9 cellular contexts compared by ENCODE assay signal in the genomic region with DNA sequence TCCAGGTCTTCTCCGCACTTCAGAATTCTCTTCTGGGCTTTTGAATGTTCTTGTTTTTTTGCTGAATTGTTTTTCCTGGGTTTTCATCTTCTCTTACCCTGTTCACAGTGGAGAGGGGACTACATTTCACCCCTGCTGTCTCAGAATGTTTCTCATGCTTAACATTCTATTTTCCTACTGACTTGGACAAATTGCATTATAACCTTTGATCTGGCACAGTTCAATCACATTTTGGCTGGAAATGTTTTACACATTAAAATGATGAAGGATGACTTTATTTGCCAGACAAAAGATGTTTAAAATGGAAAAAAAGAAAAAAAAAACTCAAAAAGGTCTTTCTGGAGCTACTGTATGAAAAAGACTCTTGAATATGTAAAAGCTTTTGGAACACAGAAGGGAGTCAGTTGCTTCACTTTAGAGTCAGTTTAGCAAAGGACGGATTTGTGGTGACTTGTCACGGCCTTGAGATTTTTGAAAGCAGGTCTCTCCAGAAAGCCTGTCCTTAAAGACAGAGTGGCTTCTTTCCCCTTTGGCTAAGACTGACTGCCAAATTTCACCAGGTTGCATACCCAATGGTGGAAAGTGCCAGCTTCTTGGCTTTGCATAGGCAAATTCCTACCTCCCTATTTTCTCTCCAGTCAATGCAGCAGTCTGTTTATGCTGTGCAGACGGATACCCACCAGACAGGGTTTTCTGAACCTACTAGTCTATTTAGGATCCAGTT.
A peak's percentile ranks its signal among the peaks of the same experiment; 100 is the strongest.
DNase-seq lines count a peak whose midpoint lies in the region; TF ChIP-seq lines count a peak whose summit lies in the region.
"Had no signal": no experiment of that assay in that cellular context is flagged by ENCODE, and none has a peak within 500 bp of the region (broad histone marks: within the 10 kb centered on the region; RNA-seq: fewer than 3 reads in every experiment).

No MANE protein-coding gene starts in this region.

- peak overlapping the region in 4 of 5 donors; percentile 42 to 80 (median 79) for H3K27ac ChIP-seq in stomach
- H3K27ac ChIP-seq: WERI-Rb-1 had no signal

- peak; percentile 48 for DNase-seq in NCI-H2029 treated with DMSO at 0.1 percent for 48 hours (lab: John Stamatoyannopoulos, UW)
- no peak for DNase-seq in NCI-H2029 (lab: John Stamatoyannopoulos, UW)
- DNase-seq in activated T-helper 1 cell treated with anti-CD3 and anti-CD28 coated beads, Interleukin-12 subunit alpha, Interleukin-12 subunit beta, Interleukin-2, Interleukin-4 antibody, amounts not matched to agents 30 ng/mL and 10 ng/mL and 1 ng/mL, durations not matched to agents 14 hours and 24 hours and 36 hours (ENCODE audit: low spot score), result no peak
- DNase-seq in kidney glomerular epithelial cell (lab: John Stamatoyannopoulos, UW), result peak; percentile 44
- DNase-seq in stomach, result no peak
- no peak for DNase-seq in NOMO-1 treated with DMSO at 0.1 percent for 48 hours (lab: John Stamatoyannopoulos, UW; ENCODE audit: unreplicated experiment)
- no peak for DNase-seq in OCI-M1 (lab: John Stamatoyannopoulos, UW)
- no peak for DNase-seq in NCI-H82 treated with DMSO at 0.1 percent for 48 hours (lab: John Stamatoyannopoulos, UW; ENCODE audit: unreplicated experiment)
- DNase-seq: WERI-Rb-1 had no signal

- H3K4me1 Mint-ChIP-seq in activated T-helper 1 cell treated with anti-CD3 and anti-CD28 coated beads, Interleukin-12 subunit alpha, Interleukin-12 subunit beta, Interleukin-2, Interleukin-4 antibody, amounts not matched to agents 30 ng/mL and 10 ng/mL and 1 ng/mL, durations not matched to agents 14 hours and 24 hours and 36 hours (ENCODE audit: low read depth), result peaks cover 64% of the 10 kb centered on the region

- peaks cover 2% of the 10 kb centered on the region for H3K27me3 Mint-ChIP-seq in activated T-helper 1 cell treated with anti-CD3 and anti-CD28 coated beads, Interleukin-12 subunit alpha, Interleukin-12 subunit beta, Interleukin-2, Interleukin-4 antibody, amounts not matched to agents 30 ng/mL and 10 ng/mL and 1 ng/mL, durations not matched to agents 14 hours and 24 hours and 36 hours (ENCODE audit: insufficient read depth)

- intact Hi-C loops in activated T-helper 1 cell treated with anti-CD3 and anti-CD28 coated beads, Interleukin-12 subunit alpha, Interleukin-12 subunit beta, Interleukin-2, Interleukin-4 antibody, amounts not matched to agents 30 ng/mL and 10 ng/mL and 1 ng/mL, durations not matched to agents 14 hours and 24 hours and 36 hours (cut with micrococcal nuclease), result loop anchor here (2.0 kb wide), 1 partner anchor 171 kb away; no protein-coding TSS in a partner anchor
- intact Hi-C loops in stomach (cut with DNase I; ENCODE audit: low total_unique reads), result no loop called here

- peaks cover 7% of the 10 kb centered on the region for H3K9me3 Mint-ChIP-seq in activated T-helper 1 cell treated with anti-CD3 and anti-CD28 coated beads, Interleukin-12 subunit alpha, Interleukin-12 subunit beta, Interleukin-2, Interleukin-4 antibody, amounts not matched to agents 30 ng/mL and 10 ng/mL and 1 ng/mL, durations not matched to agents 14 hours and 24 hours and 36 hours

- H3K9me3 ChIP-seq in stomach, result no peaks in the 10 kb centered on the region

- no peak for TF ChIP-seq POLR2A in stomach (IDR thresholded peaks at IDR 0.05)

- peak overlapping the region; percentile 71 for H3K4me3 Mint-ChIP-seq in activated T-helper 1 cell treated with anti-CD3 and anti-CD28 coated beads, Interleukin-12 subunit alpha, Interleukin-12 subunit beta, Interleukin-2, Interleukin-4 antibody, amounts not matched to agents 30 ng/mL and 10 ng/mL and 1 ng/mL, durations not matched to agents 14 hours and 24 hours and 36 hours

- no peaks in the 10 kb centered on the region for H3K36me3 ChIP-seq in stomach
- H3K36me3 ChIP-seq: WERI-Rb-1 had no signal

- peaks cover 26 to 85% (median 48%) of the 10 kb centered on the region in 4 donors for H3K4me1 ChIP-seq in stomach

- H3K4me3 ChIP-seq in stomach, result no peak overlapping the region

- no peak for TF ChIP-seq CTCF in stomach (IDR thresholded peaks at IDR 0.05)

- TF ChIP-seq EP300 in stomach (IDR thresholded peaks at IDR 0.05), result no peak

- H3K27me3 ChIP-seq in stomach, result no peaks in the 10 kb centered on the region

- WGBS in stomach, 5 donors, result 70 to 87% (median 80%) methylated on average over 4 of the region's 4 CpGs

- peak overlapping the region; percentile 96 for H3K27ac Mint-ChIP-seq in activated T-helper 1 cell treated with anti-CD3 and anti-CD28 coated beads, Interleukin-12 subunit alpha, Interleukin-12 subunit beta, Interleukin-2, Interleukin-4 antibody, amounts not matched to agents 30 ng/mL and 10 ng/mL and 1 ng/mL, durations not matched to agents 14 hours and 24 hours and 36 hours

- peaks cover 4% of the 10 kb centered on the region for H3K36me3 Mint-ChIP-seq in activated T-helper 1 cell treated with anti-CD3 and anti-CD28 coated beads, Interleukin-12 subunit alpha, Interleukin-12 subunit beta, Interleukin-2, Interleukin-4 antibody, amounts not matched to agents 30 ng/mL and 10 ng/mL and 1 ng/mL, durations not matched to agents 14 hours and 24 hours and 36 hours (ENCODE audit: low read depth)

Comparison
In these comparisons a context has a peak if more than half of its experiments do, and no peak if none do; other contexts are left out.
1. DNase-seq: peak in NCI-H2029 treated with DMSO at 0.1 percent for 48 hours (single experiment) and kidney glomerular epithelial cell (single experiment); none in NCI-H2029 (single experiment), activated T-helper 1 cell treated with anti-CD3 and anti-CD28 coated beads, Interleukin-12 subunit alpha, Interleukin-12 subunit beta, Interleukin-2, Interleukin-4 antibody, amounts not matched to agents 30 ng/mL and 10 ng/mL and 1 ng/mL, durations not matched to agents 14 hours and 24 hours and 36 hours (single experiment), stomach (single experiment), NOMO-1 treated with DMSO at 0.1 percent for 48 hours (single experiment), OCI-M1 (single experiment) and NCI-H82 treated with DMSO at 0.1 percent for 48 hours (single experiment).